Comparison of ENCODE assay signal across 10 cellular contexts in the genomic region with DNA sequence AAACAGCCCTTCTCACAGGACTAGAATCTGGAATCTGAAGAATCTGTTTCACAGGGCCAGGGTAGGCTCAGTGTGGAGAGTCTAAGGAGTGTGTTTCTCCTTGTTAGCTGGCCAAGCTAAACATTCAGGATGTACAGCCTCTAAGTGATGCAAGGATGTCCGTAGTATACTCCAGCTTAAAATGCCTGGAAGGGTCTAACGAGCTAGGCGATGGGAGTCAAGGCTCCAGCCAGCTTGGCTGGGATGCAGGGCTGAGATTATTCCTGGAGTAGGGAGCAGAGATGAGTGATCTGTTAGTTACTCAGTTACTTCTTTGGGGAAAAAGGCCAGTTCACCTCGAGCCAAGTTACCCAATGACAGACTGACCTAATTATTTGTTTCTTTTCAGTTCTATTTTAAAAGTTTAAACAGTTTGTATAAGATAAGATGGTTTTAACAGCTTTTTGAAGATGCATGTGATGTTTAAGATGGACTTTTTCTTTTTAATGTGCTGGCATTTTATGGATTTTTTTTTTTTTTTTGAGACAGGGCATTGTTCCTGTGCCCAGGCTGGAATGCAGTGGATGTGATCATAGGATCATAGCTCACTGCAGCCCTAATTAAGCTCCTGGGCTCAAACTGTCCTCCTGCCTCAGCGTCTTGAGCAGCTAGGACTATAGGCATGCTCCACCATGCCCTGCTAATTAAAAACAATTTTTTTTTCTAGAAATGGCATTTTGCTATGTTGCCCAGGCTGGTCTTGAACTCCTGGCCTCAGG. TPM values are rescaled to one million over a fixed set of nuclear protein-coding genes. Genes with fewer than 3 reads are reported as not detected.
DNase-seq lines count a peak whose midpoint lies in the region; ATAC-seq and TF ChIP-seq lines count a peak whose summit lies in the region.
"Had no signal": no experiment of that assay in that cellular context is flagged by ENCODE, and none has a peak within 500 bp of the region (broad histone marks: within the 10 kb centered on the region; RNA-seq: fewer than 3 reads in every experiment).

No MANE protein-coding gene starts in this region.

- H3K4me3 ChIP-seq in epithelial cell of proximal tubule (ENCODE audit: low read depth, low read length), result no peak overlapping the region

- DNase-seq in stimulated activated naive CD8-positive, alpha-beta T cell treated with anti-CD3 and anti-CD28 coated beads, Interleukin-15, Interleukin-2, amounts not matched to agents 100 U/mL and 50 U/mL, for 24 hours, result no peak
- DNase-seq in epithelial cell of proximal tubule (ENCODE audit: low read depth) (peak; percentile 83), mesothelial cell of epicardium (ENCODE audit: low spot score in 2 of 2, unreplicated experiment in 2 of 2) (no peak), GM19240 (ENCODE audit: insufficient read length, low spot score) (no peak)
- DNase-seq in activated CD4-positive, alpha-beta T cell treated with anti-CD3 and anti-CD28 coated beads, Interleukin-2, amount 50 U/mL, for 4 hours, result no peak
- DNase-seq: Kasumi-1 had no signal

- TF ChIP-seq CTCF in epithelial cell of proximal tubule (conservative IDR thresholded peaks at IDR 0.05; ENCODE audit: low read depth, low read length) (no peak), mesothelial cell of epicardium (IDR thresholded peaks at IDR 0.05; ENCODE audit: unreplicated experiment) (no peak)

- no peaks in the 10 kb centered on the region for H3K9me3 Mint-ChIP-seq in stimulated activated naive CD8-positive, alpha-beta T cell treated with anti-CD3 and anti-CD28 coated beads, Interleukin-15, Interleukin-2, amounts not matched to agents 100 ng/mL and 50 ng/mL, for 24 hours
- no peaks in the 10 kb centered on the region for H3K9me3 Mint-ChIP-seq in mesothelial cell of epicardium

- H3K4me1 Mint-ChIP-seq in stimulated activated naive CD8-positive, alpha-beta T cell treated with anti-CD3 and anti-CD28 coated beads, Interleukin-15, Interleukin-2, amounts not matched to agents 100 ng/mL and 50 ng/mL, for 24 hours (ENCODE audit: low read depth), result peaks cover 15% of the 10 kb centered on the region
- peaks cover 64% of the 10 kb centered on the region for H3K4me1 Mint-ChIP-seq in mesothelial cell of epicardium

- no peak for ATAC-seq in stimulated activated naive CD8-positive, alpha-beta T cell treated with anti-CD3 and anti-CD28 coated beads, Interleukin-15, Interleukin-2, amounts not matched to agents 100 U/mL and 50 U/mL, for 24 hours
- no peak for ATAC-seq in HG03280 (IDR thresholded peaks at IDR 0.05; ENCODE audit: unreplicated experiment)
- ATAC-seq in HG03175 (IDR thresholded peaks at IDR 0.05; ENCODE audit: unreplicated experiment), result no peak
- ATAC-seq: activated CD4-positive, CD25-positive, alpha-beta regulatory T cell treated with anti-CD3 and anti-CD28 coated beads, Interleukin-2, amount 50 U/mL, for 24 hours had no signal

- H3K27ac Mint-ChIP-seq in stimulated activated naive CD8-positive, alpha-beta T cell treated with anti-CD3 and anti-CD28 coated beads, Interleukin-15, Interleukin-2, amounts not matched to agents 100 ng/mL and 50 ng/mL, for 24 hours, result peak overlapping the region; percentile 21
- H3K27ac Mint-ChIP-seq in mesothelial cell of epicardium, result peak overlapping the region; percentile 96

- no peaks in the 10 kb centered on the region for H3K36me3 Mint-ChIP-seq in stimulated activated naive CD8-positive, alpha-beta T cell treated with anti-CD3 and anti-CD28 coated beads, Interleukin-15, Interleukin-2, amounts not matched to agents 100 ng/mL and 50 ng/mL, for 24 hours (ENCODE audit: low read depth)
- H3K36me3 Mint-ChIP-seq in mesothelial cell of epicardium, result no peaks in the 10 kb centered on the region

- no peak overlapping the region for H3K4me3 Mint-ChIP-seq in stimulated activated naive CD8-positive, alpha-beta T cell treated with anti-CD3 and anti-CD28 coated beads, Interleukin-15, Interleukin-2, amounts not matched to agents 100 ng/mL and 50 ng/mL, for 24 hours
- H3K4me3 Mint-ChIP-seq in mesothelial cell of epicardium, result no peak overlapping the region

- no peaks in the 10 kb centered on the region for H3K27me3 Mint-ChIP-seq in stimulated activated naive CD8-positive, alpha-beta T cell treated with anti-CD3 and anti-CD28 coated beads, Interleukin-15, Interleukin-2, amounts not matched to agents 100 ng/mL and 50 ng/mL, for 24 hours
- H3K27me3 Mint-ChIP-seq in mesothelial cell of epicardium (ENCODE audit: low read depth), result no peaks in the 10 kb centered on the region

RNA-seq across cellular contexts. Expression of a gene that starts 41.1 kb away (rescaled TPM):
- total RNA-seq in epithelial cell of proximal tubule (22.2 and 44.2 TPM in 2 replicates), mesothelial cell of epicardium (84.6 to 87.1 TPM (median 85.3 TPM) in 3 replicates)
